In the genomic region with DNA sequence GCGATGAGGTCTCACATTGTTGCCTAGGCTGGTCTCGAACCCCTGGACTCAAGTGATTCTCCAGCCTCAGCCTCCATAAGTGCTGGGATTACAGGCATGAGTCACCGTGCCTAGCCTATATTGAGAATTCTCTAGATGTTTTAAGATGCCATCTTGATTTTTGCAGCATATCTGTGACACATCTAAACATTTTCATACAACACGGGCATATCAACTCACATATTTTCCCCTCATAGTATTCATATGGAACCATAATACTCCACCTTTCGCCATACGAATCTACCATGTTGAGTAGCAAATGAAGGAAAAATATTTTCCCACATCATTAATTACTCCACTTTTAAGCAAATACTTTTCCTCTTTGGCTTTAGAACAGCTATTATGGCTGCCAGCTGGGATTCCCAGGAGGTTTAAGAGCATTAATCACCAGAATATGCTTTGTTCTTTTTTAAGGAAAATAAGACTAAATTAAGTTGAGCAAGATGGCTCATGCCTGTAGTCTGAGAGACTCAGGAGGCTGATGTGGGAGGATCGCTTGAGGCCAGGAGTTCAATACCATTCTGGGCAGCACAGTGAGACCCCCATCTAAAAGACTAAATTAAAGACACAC, we compare ENCODE assay signal across 25 cellular contexts. TPM values are rescaled to one million over a fixed set of nuclear protein-coding genes. Genes with fewer than 3 reads are reported as not detected.
DNase-seq lines count a peak whose midpoint lies in the region; ATAC-seq, FAIRE-seq and TF ChIP-seq lines count a peak whose summit lies in the region.
"Had no signal": no experiment of that assay in that cellular context is flagged by ENCODE, and none has a peak within 500 bp of the region (broad histone marks: within the 10 kb centered on the region; RNA-seq: fewer than 3 reads in every experiment).

No MANE protein-coding gene starts in this region.

- no peaks in the 10 kb centered on the region for H3K9me3 ChIP-seq in astrocyte (ENCODE audit: insufficient read depth, low read depth, low read length)
- H3K9me3 ChIP-seq in right lobe of liver = no peaks in the 10 kb centered on the region
- H3K9me3 ChIP-seq: BLaER1, transverse colon had no signal

- no peak overlapping the region for H3K4me2 ChIP-seq in astrocyte (ENCODE audit: low read length)
- H3K4me2 ChIP-seq: BLaER1 had no signal

- H3K9ac ChIP-seq in astrocyte (ENCODE audit: low read length) = no peak overlapping the region
- H3K9ac ChIP-seq: BLaER1 had no signal

- H3K4me1 ChIP-seq in astrocyte (ENCODE audit: insufficient read depth, low read length) (no peaks in the 10 kb centered on the region), right lobe of liver (no peaks in the 10 kb centered on the region)
- H3K4me1 ChIP-seq: transverse colon had no signal

- H3K27me3 ChIP-seq in astrocyte (ENCODE audit: insufficient read depth, low read length) = no peaks in the 10 kb centered on the region
- H3K27me3 ChIP-seq in right lobe of liver = no peaks in the 10 kb centered on the region
- H3K27me3 ChIP-seq: BLaER1, transverse colon had no signal

- H3K27ac Mint-ChIP-seq in astrocyte (ENCODE audit: unreplicated experiment) = no peak overlapping the region
- H3K27ac Mint-ChIP-seq: activated CD8-positive, alpha-beta T cell treated with anti-CD3 and anti-CD28 coated beads for 36 hours; activated naive CD8-positive, alpha-beta T cell treated with anti-CD3 and anti-CD28 coated beads, Interleukin-2, amount 50 U/mL, for 24 hours; dendritic cell treated with granulocyte-macrophage colony-stimulating factor and Interleukin-4, amounts not matched to agents 40 ng/mL and 50 ng/mL, for 4 days; mesothelial cell of epicardium; natural killer cell treated with Interleukin-12 subunit alpha and Interleukin-12 subunit beta and Interleukin-15 and Interleukin-18, amount 100 ng/mL, for 72 hours; stimulated activated naive CD8-positive, alpha-beta T cell treated with anti-CD3 and anti-CD28 coated beads, Interleukin-15, amount 100 ng/mL, for 72 hours had no signal

- no peaks in the 10 kb centered on the region for H3K9me3 Mint-ChIP-seq in astrocyte (ENCODE audit: unreplicated experiment)
- H3K9me3 Mint-ChIP-seq: activated CD8-positive, alpha-beta T cell treated with anti-CD3 and anti-CD28 coated beads for 36 hours; activated naive CD8-positive, alpha-beta T cell treated with anti-CD3 and anti-CD28 coated beads, Interleukin-2, amount 50 U/mL, for 24 hours; mesothelial cell of epicardium; natural killer cell treated with Interleukin-12 subunit alpha and Interleukin-12 subunit beta and Interleukin-15 and Interleukin-18, amount 100 ng/mL, for 72 hours; stimulated activated naive CD8-positive, alpha-beta T cell treated with anti-CD3 and anti-CD28 coated beads, Interleukin-15, amount 100 ng/mL, for 72 hours had no signal

- no peak for TF ChIP-seq POLR2A in right lobe of liver (IDR thresholded peaks at IDR 0.05)

- 60% methylated on average over 7 of the region's 7 CpGs for WGBS in right lobe of liver (ENCODE audit: insufficient coverage, low coverage, low lambda C conversion rate, missing lambda C conversion rate)

- H3K36me3 Mint-ChIP-seq in astrocyte (ENCODE audit: low read depth, unreplicated experiment) = no peaks in the 10 kb centered on the region
- H3K36me3 Mint-ChIP-seq: mesothelial cell of epicardium; natural killer cell treated with Interleukin-12 subunit alpha and Interleukin-12 subunit beta and Interleukin-15 and Interleukin-18, amount 100 ng/mL, for 72 hours had no signal

- H3K36me3 ChIP-seq in astrocyte (ENCODE audit: insufficient read depth, low read length) = no peaks in the 10 kb centered on the region
- H3K36me3 ChIP-seq in right lobe of liver = no peaks in the 10 kb centered on the region
- H3K36me3 ChIP-seq: BLaER1, transverse colon had no signal

- no peak overlapping the region for H3K4me3 Mint-ChIP-seq in astrocyte (ENCODE audit: unreplicated experiment)
- H3K4me3 Mint-ChIP-seq: activated CD8-positive, alpha-beta T cell treated with anti-CD3 and anti-CD28 coated beads for 36 hours; activated naive CD8-positive, alpha-beta T cell treated with anti-CD3 and anti-CD28 coated beads, Interleukin-2, amount 50 U/mL, for 24 hours; dendritic cell treated with granulocyte-macrophage colony-stimulating factor and Interleukin-4, amounts not matched to agents 40 ng/mL and 50 ng/mL, for 4 days; mesothelial cell of epicardium; natural killer cell treated with Interleukin-12 subunit alpha and Interleukin-12 subunit beta and Interleukin-15 and Interleukin-18, amount 100 ng/mL, for 72 hours; stimulated activated naive CD8-positive, alpha-beta T cell treated with anti-CD3 and anti-CD28 coated beads, Interleukin-15, amount 100 ng/mL, for 72 hours had no signal

- no peak overlapping the region for H3K27ac ChIP-seq in astrocyte (ENCODE audit: low read depth, low read length)
- H3K27ac ChIP-seq in right lobe of liver = no peak overlapping the region
- H3K27ac ChIP-seq: BLaER1, transverse colon had no signal

- TF ChIP-seq CTCF in astrocyte (IDR thresholded peaks at IDR 0.05; ENCODE audit: insufficient read depth, low read depth, low read length) = no peak
- no peak for TF ChIP-seq CTCF in right lobe of liver (IDR thresholded peaks at IDR 0.05)

- H3K79me2 ChIP-seq in astrocyte (ENCODE audit: insufficient read depth, low read length) = no peaks in the 10 kb centered on the region

- intact Hi-C loops in right lobe of liver (cut with DNase I) = no loop called here

- DNase-seq in GM04504 (ENCODE audit: low read depth) (peak; percentile 42), astrocyte (ENCODE audit: low read depth) (peak; percentile 88), fibroblast of peridontal ligament (ENCODE audit: extremely low read depth) (peak; percentile 61), skeletal muscle cell (ENCODE audit: low read depth) (peak; percentile 48), NCI-H82 (lab: John Stamatoyannopoulos, UW) (no peak), glomerular visceral epithelial cell (ENCODE audit: extremely low spot score) (no peak), right lobe of liver (no peak)
- DNase-seq: activated CD8-positive, alpha-beta T cell treated with anti-CD3 and anti-CD28 coated beads for 36 hours; activated gamma-delta T cell; activated naive CD8-positive, alpha-beta T cell treated with anti-CD3 and anti-CD28 coated beads, Interleukin-2, amount 50 U/mL, for 24 hours; COR-L47; DMS79; glutamatergic neuron; left colon; MM.1S; NCI-H1436 treated with DMSO at 0.1 percent for 48 hours; NCI-H524 treated with DMSO at 0.1 percent for 48 hours; RPMI8226; stimulated activated naive CD8-positive, alpha-beta T cell treated with anti-CD3 and anti-CD28 coated beads, Interleukin-15, amount 100 ng/mL, for 72 hours; transverse colon had no signal

- no peaks in the 10 kb centered on the region for H4K20me1 ChIP-seq in astrocyte (ENCODE audit: insufficient read depth, low read length)
- H4K20me1 ChIP-seq: BLaER1 had no signal

- FAIRE-seq in astrocyte (lab: Jason Lieb, UNC) = peak; percentile 29

- no peak overlapping the region for H3K4me3 ChIP-seq in astrocyte (ENCODE audit: insufficient read depth, low read depth, low read length)
- H3K4me3 ChIP-seq in skeletal muscle cell (ENCODE audit: low read depth, low read length) = no peak overlapping the region
- H3K4me3 ChIP-seq in right lobe of liver = no peak overlapping the region
- H3K4me3 ChIP-seq: BLaER1, transverse colon had no signal

- ATAC-seq in GM19467 (IDR thresholded peaks at IDR 0.05; ENCODE audit: unreplicated experiment) (no peak), right lobe of liver (no peak)
- ATAC-seq: activated CD8-positive, alpha-beta T cell treated with anti-CD3 and anti-CD28 coated beads for 36 hours; activated naive CD8-positive, alpha-beta T cell treated with anti-CD3 and anti-CD28 coated beads, Interleukin-2, amount 50 U/mL, for 24 hours; left colon; natural killer cell treated with Interleukin-12 subunit alpha and Interleukin-12 subunit beta and Interleukin-15 and Interleukin-18, amount 100 ng/mL, for 72 hours; stimulated activated naive CD8-positive, alpha-beta T cell treated with anti-CD3 and anti-CD28 coated beads, Interleukin-15, amount 100 ng/mL, for 72 hours had no signal

- H3K4me1 Mint-ChIP-seq in astrocyte (ENCODE audit: low read depth, unreplicated experiment) = no peaks in the 10 kb centered on the region

- H2AFZ ChIP-seq in astrocyte (ENCODE audit: low read depth, low read length) = no peak overlapping the region

- no peaks in the 10 kb centered on the region for H3K27me3 Mint-ChIP-seq in astrocyte (ENCODE audit: low read depth, unreplicated experiment)
- H3K27me3 Mint-ChIP-seq: dendritic cell treated with granulocyte-macrophage colony-stimulating factor and Interleukin-4, amounts not matched to agents 40 ng/mL and 50 ng/mL, for 4 days had no signal

RNA-seq across cellular contexts. Expression of gene GTF2F2, which starts 56.9 kb away (rescaled TPM):
- 24.5 and 27.8 TPM in 2 replicates for total RNA-seq in astrocyte
- total RNA-seq in right lobe of liver = 10 to 100 TPM in 1 of 6 experiments, 1 to 10 TPM in 5; 4.0 to 10.3 (median 6.0) TPM

Comparison
In these comparisons a context has a peak if more than half of its experiments do, and no peak if none do; other contexts are left out.
1. DNase-seq: peak in GM04504 (single experiment), astrocyte (single experiment), fibroblast of peridontal ligament (single experiment) and skeletal muscle cell (single experiment); none in NCI-H82 (single experiment), glomerular visceral epithelial cell (single experiment) and right lobe of liver (0 of 3).